In genomic region chr2:193482557-193482956, GRCh38 we compare ENCODE assay signal across 14 cellular contexts.
DNase-seq lines count a peak whose midpoint lies in the region; ATAC-seq, FAIRE-seq and TF ChIP-seq lines count a peak whose summit lies in the region.
"Had no signal": no experiment of that assay in that cellular context is flagged by ENCODE, and none has a peak within 500 bp of the region (broad histone marks: within the 10 kb centered on the region; RNA-seq: fewer than 3 reads in every experiment).

No MANE protein-coding gene starts in this region.

- 8 to 52% (median 20%) methylated on average over 3 of the region's 3 CpGs for WGBS in small intestine, 3 donors

- no peak overlapping the region for H3K27ac Mint-ChIP-seq in activated T-cell treated with anti-CD3 and anti-CD28 coated beads, Interleukin-2, amount 50 U/mL, for 72 hours
- H3K27ac Mint-ChIP-seq: dendritic cell treated with granulocyte-macrophage colony-stimulating factor and Interleukin-4, amounts not matched to agents 40 ng/mL and 50 ng/mL, for 4 days had no signal

- FAIRE-seq in small intestine (lab: Jason Lieb, UNC): no peak

- H3K4me3 ChIP-seq in small intestine (ENCODE audit: low read depth in 1 of 2, low read length in 2 of 2) (no peak overlapping the region), Peyer's patch (no peak overlapping the region)

- H3K36me3 ChIP-seq in small intestine (ENCODE audit: control insufficient read depth in 2 of 2, insufficient read depth in 2 of 2, low read length in 2 of 2) (no peaks in the 10 kb centered on the region), Peyer's patch (no peaks in the 10 kb centered on the region)

- H3K4me1 ChIP-seq in small intestine (ENCODE audit: control insufficient read depth in 2 of 2, insufficient read depth in 1 of 2, low read depth in 1 of 2, low read length in 1 of 2) (no peaks in the 10 kb centered on the region), Peyer's patch (no peaks in the 10 kb centered on the region)

- no peak for DNase-seq in activated T-cell treated with anti-CD3 and anti-CD28 coated beads, Interleukin-2, amount 50 U/mL, for 72 hours
- no peak for DNase-seq in activated T-cell treated with anti-CD3 and anti-CD28 coated beads, Interleukin-2, amount 50 U/mL, for 48 hours
- peak; percentile 44 for DNase-seq in small intestine
- no peak for DNase-seq in Peyer's patch
- DNase-seq in inferior parietal cortex (ENCODE audit: extremely low spot score): no peak
- DNase-seq: activated gamma-delta T cell treated with Interleukin-2 at 50 U/mL for 16 hours, left ventricle myocardium superior, NCI-H1048, posterior cingulate gyrus had no signal

- H3K36me3 Mint-ChIP-seq in activated T-cell treated with anti-CD3 and anti-CD28 coated beads, Interleukin-2, amount 50 U/mL, for 72 hours (ENCODE audit: insufficient read depth in 2 of 2): no peaks in the 10 kb centered on the region

- no peaks in the 10 kb centered on the region for H3K27me3 Mint-ChIP-seq in activated T-cell treated with anti-CD3 and anti-CD28 coated beads, Interleukin-2, amount 50 U/mL, for 72 hours (ENCODE audit: low read depth)
- H3K27me3 Mint-ChIP-seq: dendritic cell treated with granulocyte-macrophage colony-stimulating factor and Interleukin-4, amounts not matched to agents 40 ng/mL and 50 ng/mL, for 4 days had no signal

- TF ChIP-seq POLR2A in Peyer's patch (IDR thresholded peaks at IDR 0.05): no peak

- H3K9me3 ChIP-seq in small intestine (ENCODE audit: control insufficient read depth, low read depth) (no peaks in the 10 kb centered on the region), Peyer's patch (no peaks in the 10 kb centered on the region)

- no peaks in the 10 kb centered on the region for H3K4me1 Mint-ChIP-seq in activated T-cell treated with anti-CD3 and anti-CD28 coated beads, Interleukin-2, amount 50 U/mL, for 72 hours (ENCODE audit: low read depth)

- no peak for TF ChIP-seq CTCF in Peyer's patch (IDR thresholded peaks at IDR 0.05)

- H3K27ac ChIP-seq in small intestine (ENCODE audit: low read depth in 1 of 2, low read length in 1 of 2) (no peak overlapping the region), Peyer's patch (no peak overlapping the region)

- no peaks in the 10 kb centered on the region for H3K9me3 Mint-ChIP-seq in activated T-cell treated with anti-CD3 and anti-CD28 coated beads, Interleukin-2, amount 50 U/mL, for 72 hours
- H3K9me3 Mint-ChIP-seq: dendritic cell treated with granulocyte-macrophage colony-stimulating factor and Interleukin-4, amounts not matched to agents 40 ng/mL and 50 ng/mL, for 4 days had no signal

- H3K27me3 ChIP-seq in small intestine (ENCODE audit: control insufficient read depth in 2 of 2, insufficient read depth in 2 of 2, low read length in 2 of 2) (no peaks in the 10 kb centered on the region), Peyer's patch (no peaks in the 10 kb centered on the region)

- H3K4me3 Mint-ChIP-seq in activated T-cell treated with anti-CD3 and anti-CD28 coated beads, Interleukin-2, amount 50 U/mL, for 72 hours: peak overlapping the region; percentile 29 to 38
- H3K4me3 Mint-ChIP-seq: dendritic cell treated with granulocyte-macrophage colony-stimulating factor and Interleukin-4, amounts not matched to agents 40 ng/mL and 50 ng/mL, for 4 days had no signal

- ATAC-seq in activated T-cell treated with anti-CD3 and anti-CD28 coated beads, Interleukin-2, amount 50 U/mL, for 72 hours (replicated peaks in 1 of 2): no peak
- ATAC-seq in GM21576 (IDR thresholded peaks at IDR 0.05; ENCODE audit: unreplicated experiment): peak; percentile 92
- ATAC-seq in HG03159 (IDR thresholded peaks at IDR 0.05; ENCODE audit: unreplicated experiment): peak; percentile 98
- ATAC-seq in HG03175 (IDR thresholded peaks at IDR 0.05; ENCODE audit: unreplicated experiment): no peak
- ATAC-seq: left ventricle myocardium superior, Panc1 had no signal

Comparison
In these comparisons a context has a peak if more than half of its experiments do, and no peak if none do; other contexts are left out.
1. ATAC-seq: peak in GM21576 (single experiment) and HG03159 (single experiment); none in activated T-cell treated with anti-CD3 and anti-CD28 coated beads, Interleukin-2, amount 50 U/mL, for 72 hours (0 of 2) and HG03175 (single experiment).